27 cellular contexts compared by ENCODE assay signal in genomic region chr5:178490935-178491632, GRCh38.
"Had no signal": no experiment of that assay in that cellular context is flagged by ENCODE, and none has a peak within 500 bp of the region (broad histone marks: within the 10 kb centered on the region; RNA-seq: fewer than 3 reads in every experiment).

No MANE protein-coding gene starts in this region.

- H3K36me3 Mint-ChIP-seq: natural killer cell treated with Interleukin-12 subunit alpha and Interleukin-12 subunit beta and Interleukin-15 and Interleukin-18, amount 100 ng/mL, for 72 hours had no signal

- H3K27me3 ChIP-seq: foreskin keratinocyte, heart right ventricle, ovary, suprapubic skin, tibial artery had no signal

- H3K9me3 ChIP-seq: left ventricle myocardium inferior, mucosa of descending colon, ovary, prostate gland, suprapubic skin had no signal

- H3K4me3 Mint-ChIP-seq: activated CD8-positive, alpha-beta T cell treated with anti-CD3 and anti-CD28 coated beads for 36 hours; activated naive CD4-positive, alpha-beta T cell treated with anti-CD3 and anti-CD28 coated beads, Interleukin-2, amount 50 U/mL, for 24 hours; activated T-cell treated with anti-CD3 and anti-CD28 coated beads, Interleukin-2, amount 50 U/mL, for 4 hours; activated T-helper 17 cell treated with anti-CD3 and anti-CD28 coated beads, Interleukin-2, amount 50 U/mL, for 72 hours; central memory CD8-positive, alpha-beta T cell; natural killer cell treated with Interleukin-12 subunit alpha and Interleukin-12 subunit beta and Interleukin-15 and Interleukin-18, amount 100 ng/mL, for 72 hours; stimulated activated naive B cell treated with anti-CD40 and anti-IgM and Interleukin-4, amounts not matched to agents 10 μg/mL and 1 μg/mL and 100 μg/mL, for 72 hours; WTC11 had no signal

- H3K9me3 Mint-ChIP-seq: activated CD8-positive, alpha-beta T cell treated with anti-CD3 and anti-CD28 coated beads for 36 hours; activated naive CD4-positive, alpha-beta T cell treated with anti-CD3 and anti-CD28 coated beads, Interleukin-2, amount 50 U/mL, for 24 hours; activated T-cell treated with anti-CD3 and anti-CD28 coated beads, Interleukin-2, amount 50 U/mL, for 4 hours; activated T-helper 17 cell treated with anti-CD3 and anti-CD28 coated beads, Interleukin-2, amount 50 U/mL, for 72 hours; central memory CD8-positive, alpha-beta T cell; natural killer cell treated with Interleukin-12 subunit alpha and Interleukin-12 subunit beta and Interleukin-15 and Interleukin-18, amount 100 ng/mL, for 72 hours; stimulated activated naive B cell treated with anti-CD40 and anti-IgM and Interleukin-4, amounts not matched to agents 10 μg/mL and 1 μg/mL and 100 μg/mL, for 72 hours had no signal

- H3K36me3 ChIP-seq: esophagus muscularis mucosa, heart right ventricle, left ventricle myocardium inferior, ovary, prostate gland, suprapubic skin, tibial artery had no signal

- ATAC-seq: activated CD8-positive, alpha-beta T cell treated with anti-CD3 and anti-CD28 coated beads for 36 hours; activated T-cell treated with anti-CD3 and anti-CD28 coated beads, Interleukin-2, amount 50 U/mL, for 4 hours; activated T-helper 17 cell treated with anti-CD3 and anti-CD28 coated beads, Interleukin-2, amount 50 U/mL, for 72 hours; foreskin keratinocyte; heart right ventricle; mucosa of descending colon; natural killer cell treated with Interleukin-12 subunit alpha and Interleukin-12 subunit beta and Interleukin-15 and Interleukin-18, amount 100 ng/mL, for 72 hours; stimulated activated naive B cell treated with anti-CD40 and anti-IgM and Interleukin-4, amounts not matched to agents 10 μg/mL and 1 μg/mL and 100 μg/mL, for 72 hours; WTC11 had no signal

- H3K27ac ChIP-seq: esophagus muscularis mucosa, foreskin keratinocyte, heart right ventricle, left ventricle myocardium inferior, ovary, prostate gland, suprapubic skin, tibial artery had no signal

- DNase-seq: activated CD4-positive, alpha-beta T cell treated with anti-CD3 and anti-CD28 coated beads for 1 hour; activated CD4-positive, alpha-beta T cell treated with anti-CD3 and anti-CD28 coated beads, Interleukin-2, amount 50 U/mL, for 1 hour; activated CD8-positive, alpha-beta T cell treated with anti-CD3 and anti-CD28 coated beads for 36 hours; activated T-cell treated with anti-CD3 and anti-CD28 coated beads, Interleukin-2, amount 50 U/mL, for 4 hours; dermis blood vessel endothelial cell; effector CD4-positive, alpha-beta T cell; foreskin keratinocyte; heart right ventricle; kidney glomerular epithelial cell; left ventricle myocardium inferior; mesendoderm; mucosa of descending colon; ovary; stimulated activated CD4-positive, alpha-beta T cell treated with anti-CD3 and anti-CD28 coated beads, Interleukin-1b, Interleukin-23, amount 100 ng/mL, for 48 hours; stimulated activated naive B cell treated with anti-CD40 and anti-IgM and Interleukin-4, amounts not matched to agents 10 μg/mL and 1 μg/mL and 100 μg/mL, for 72 hours; T-helper 2 cell; tibial artery had no signal

- H3K27ac Mint-ChIP-seq: activated CD8-positive, alpha-beta T cell treated with anti-CD3 and anti-CD28 coated beads for 36 hours; activated naive CD4-positive, alpha-beta T cell treated with anti-CD3 and anti-CD28 coated beads, Interleukin-2, amount 50 U/mL, for 24 hours; activated T-helper 17 cell treated with anti-CD3 and anti-CD28 coated beads, Interleukin-2, amount 50 U/mL, for 72 hours; natural killer cell treated with Interleukin-12 subunit alpha and Interleukin-12 subunit beta and Interleukin-15 and Interleukin-18, amount 100 ng/mL, for 72 hours; stimulated activated naive B cell treated with anti-CD40 and anti-IgM and Interleukin-4, amounts not matched to agents 10 μg/mL and 1 μg/mL and 100 μg/mL, for 72 hours; WTC11 had no signal

- H3K4me1 Mint-ChIP-seq: activated naive CD4-positive, alpha-beta T cell treated with anti-CD3 and anti-CD28 coated beads, Interleukin-2, amount 50 U/mL, for 24 hours; activated T-helper 17 cell treated with anti-CD3 and anti-CD28 coated beads, Interleukin-2, amount 50 U/mL, for 72 hours; central memory CD8-positive, alpha-beta T cell; stimulated activated naive B cell treated with anti-CD40 and anti-IgM and Interleukin-4, amounts not matched to agents 10 μg/mL and 1 μg/mL and 100 μg/mL, for 72 hours had no signal

- H3K4me3 ChIP-seq: esophagus muscularis mucosa, heart right ventricle, left ventricle myocardium inferior, lung, mucosa of descending colon, ovary, prostate gland, smooth muscle cell, suprapubic skin, tibial artery had no signal

- H3K4me1 ChIP-seq: foreskin keratinocyte, suprapubic skin, tibial artery had no signal
